ENCODE assay signal across 10 cellular contexts in genomic region chr7:151013356-151013727, GRCh38. TPM values are rescaled to one million over a fixed set of nuclear protein-coding genes. Genes with fewer than 3 reads are reported as not detected.
DNase-seq lines count a peak whose midpoint lies in the region; ATAC-seq and TF ChIP-seq lines count a peak whose summit lies in the region.
"Had no signal": no experiment of that assay in that cellular context is flagged by ENCODE, and none has a peak within 500 bp of the region (broad histone marks: within the 10 kb centered on the region; RNA-seq: fewer than 3 reads in every experiment).

No MANE protein-coding gene starts in this region.

- H3K9ac ChIP-seq in BLaER1 (no peak overlapping the region), SK-N-SH (no peak overlapping the region)

- H3K9me3 ChIP-seq in BLaER1 (no peaks in the 10 kb centered on the region), SK-N-SH (no peaks in the 10 kb centered on the region)
- H3K9me3 ChIP-seq: HAP-1 had no signal

- peaks cover 7% of the 10 kb centered on the region; the same call in 1 of the 2 replicates for H3K36me3 ChIP-seq in BLaER1
- no peaks in the 10 kb centered on the region for H3K36me3 ChIP-seq in SK-N-SH (replicated peaks in 1 of 2; ENCODE audit: control insufficient read depth in 1 of 2, insufficient read depth in 2 of 2, low read length in 1 of 2)
- H3K36me3 ChIP-seq: HAP-1 had no signal

- no peak for TF ChIP-seq EP300 in SK-N-SH (IDR thresholded peaks at IDR 0.05; ENCODE audit: borderline replicate concordance in 1 of 2, low read depth in 1 of 2, low read length in 1 of 2)

- H4K20me1 ChIP-seq in BLaER1 (no peaks in the 10 kb centered on the region), SK-N-SH (ENCODE audit: insufficient read depth) (no peaks in the 10 kb centered on the region)

- no peaks in the 10 kb centered on the region for H3K9me2 ChIP-seq in SK-N-SH

- TF ChIP-seq POLR2A in GM18505 (IDR thresholded peaks at IDR 0.05; ENCODE audit: borderline replicate concordance, extremely low read depth, insufficient read depth, insufficient read length): no peak

- peak overlapping the region; percentile 44 for H2AFZ ChIP-seq in SK-N-SH (ENCODE audit: low read depth)

- ATAC-seq in left lobe of liver: peak; percentile 3
- no peak for ATAC-seq in GM18505 (IDR thresholded peaks at IDR 0.05; ENCODE audit: unreplicated experiment)
- ATAC-seq in GM18870 (IDR thresholded peaks at IDR 0.05; ENCODE audit: unreplicated experiment): no peak
- ATAC-seq in GM21447 (IDR thresholded peaks at IDR 0.05; ENCODE audit: unreplicated experiment): no peak

- peak; percentile 96 for DNase-seq in SK-N-SH
- no peak for DNase-seq in left lobe of liver (ENCODE audit: low spot score)
- DNase-seq: GDM1 had no signal

- no peak for TF ChIP-seq RAD21 in SK-N-SH (IDR thresholded peaks at IDR 0.05; ENCODE audit: low read length)

- no peak overlapping the region for H3K27ac ChIP-seq in BLaER1
- H3K27ac ChIP-seq in SK-N-SH (ENCODE audit: low read depth in 2 of 2, low read length in 1 of 2): peak overlapping the region in 1 of 2 experiments; percentile 80; a peak in 2 of 4 replicates
- H3K27ac ChIP-seq: epithelial cell of prostate had no signal

- POLR2A ChIA-PET in SK-N-SH (lab: Yijun Ruan, JAX): interaction anchor here (0.7 to 1.1 kb wide), 6 partner anchors 15 to 74 kb away, joined by 3 to 15 read pairs (median 3); partner anchors contain the start of gene ABCB8

- no peaks in the 10 kb centered on the region for H3K79me2 ChIP-seq in SK-N-SH (ENCODE audit: insufficient read depth)

- 33% methylated on average over 14 of the region's 25 CpGs for WGBS in SK-N-SH (ENCODE audit: low lambda C conversion rate)

- H3K4me1 ChIP-seq in BLaER1 (peaks cover 90% of the 10 kb centered on the region), SK-N-SH (ENCODE audit: control insufficient read depth in 1 of 2, insufficient read depth in 2 of 2, low read depth in 1 of 2, low read length in 1 of 2) (peaks cover 0 to 32% of the 10 kb centered on the region in 2 experiments; a peak in 1 of 4 replicates)

- peak overlapping the region; percentile 59 for H3K4me2 ChIP-seq in BLaER1
- H3K4me2 ChIP-seq in SK-N-SH: peak overlapping the region; percentile 68

- no peak for TF ChIP-seq CTCF in SK-N-SH (IDR thresholded peaks at IDR 0.05)

- H3K27me3 ChIP-seq in BLaER1 (0 out of 2 replicates have a peak, but pooled peaks cover under 1% of the 10 kb centered on the region), SK-N-SH (ENCODE audit: insufficient read depth) (no peaks in the 10 kb centered on the region)

- no peak overlapping the region for H3K4me3 ChIP-seq in BLaER1
- H3K4me3 ChIP-seq in SK-N-SH (ENCODE audit: low read depth in 2 of 2, low read length in 1 of 2): peak overlapping the region; percentile 43 to 50; a peak in 3 of 4 replicates
- H3K4me3 ChIP-seq: HAP-1 had no signal

- CTCF ChIA-PET in SK-N-SH (lab: Yijun Ruan, JAX): interaction anchor here (0.6 to 11.3 kb wide), 31 partner anchors 10 to 636 kb away, joined by 3 to 151 read pairs (median 4); partner anchors contain the start of genes ABCB8, FASTK, NOS3 and SLC4A2

- H3F3A ChIP-seq in SK-N-SH (replicated peaks; ENCODE audit: insufficient read depth): no peaks in the 10 kb centered on the region

TF ChIP-seq in SK-N-SH, 30 proteins besides CTCF, POLR2A, EP300 and RAD21:
- TF ChIP-seq YY1 (IDR thresholded peaks at IDR 0.05; ENCODE audit: low read depth) (no peak), ELF1 (IDR thresholded peaks at IDR 0.05) (no peak), USF1 (IDR thresholded peaks at IDR 0.05; ENCODE audit: borderline replicate concordance, low read depth) (no peak), POLR2AphosphoS5 (IDR thresholded peaks at IDR 0.05; ENCODE audit: low read depth, low read length) (no peak), TEAD4 (IDR thresholded peaks at IDR 0.05; ENCODE audit: borderline replicate concordance, insufficient read depth) (no peak), FOXJ3 (CRISPR knock-in tag; IDR thresholded peaks at IDR 0.05) (0 out of 2 replicates have a peak, but pooled peaks have one; percentile 9), ZBTB33 (IDR thresholded peaks at IDR 0.05; ENCODE audit: borderline replicate concordance, low read depth) (no peak)

RNA-seq across cellular contexts. Expression of gene ATG9B, which starts 11.0 kb away (rescaled TPM):
- polyA plus RNA-seq in SK-N-SH (2012; rRNA removed): 0.52 and 0.67 TPM in 2 replicates
- 0.27 and 0.37 TPM in 2 replicates for polyA plus RNA-seq in SK-N-SH (2012; cell fraction: cytosol; rRNA removed)
- polyA plus RNA-seq in SK-N-SH (2012; cell fraction: nucleus; rRNA removed): 3.1 and 3.4 TPM in 2 replicates
- not detected for total RNA-seq in left lobe of liver
- total RNA-seq: posterior vena cava had no signal

RNA-seq across cellular contexts. Expression of gene ABCB8, which starts 14.9 kb away (rescaled TPM):
- 36.0 and 38.3 TPM in 2 replicates for polyA plus RNA-seq in SK-N-SH (2012; rRNA removed)
- 7.9 and 16.1 TPM in 2 replicates for polyA plus RNA-seq in SK-N-SH (2012; cell fraction: cytosol; rRNA removed)
- 145 and 146 TPM in 2 replicates for polyA plus RNA-seq in SK-N-SH (2012; cell fraction: nucleus; rRNA removed)
- 29.1 TPM for total RNA-seq in left lobe of liver

RNA-seq across cellular contexts. Expression of gene NOS3, which starts 22.5 kb away (rescaled TPM):
- polyA plus RNA-seq in SK-N-SH (2012; rRNA removed): 0.15 and 0.41 TPM in 2 replicates
- 0.01 and 0.24 TPM in 2 replicates for polyA plus RNA-seq in SK-N-SH (2012; cell fraction: cytosol; rRNA removed)
- 0.09 and 0.13 TPM in 2 replicates for polyA plus RNA-seq in SK-N-SH (2012; cell fraction: nucleus; rRNA removed)
- total RNA-seq in left lobe of liver: 8.7 TPM

RNA-seq across cellular contexts. Expression of gene ASIC3, which starts 35.0 kb away (rescaled TPM):
- 4.0 and 4.5 TPM in 2 replicates for polyA plus RNA-seq in SK-N-SH (2012; rRNA removed)
- polyA plus RNA-seq in SK-N-SH (2012; cell fraction: cytosol; rRNA removed): 0.72 and 0.77 TPM in 2 replicates
- 39.2 and 57.2 TPM in 2 replicates for polyA plus RNA-seq in SK-N-SH (2012; cell fraction: nucleus; rRNA removed)
- total RNA-seq in left lobe of liver: 2.2 TPM

RNA-seq across cellular contexts. Expression of gene KCNH2, which starts 35.2 kb away (rescaled TPM):
- 2.2 and 6.4 TPM in 2 replicates for polyA plus RNA-seq in SK-N-SH (2012; rRNA removed)
- polyA plus RNA-seq in SK-N-SH (2012; cell fraction: cytosol; rRNA removed): 2.8 and 8.3 TPM in 2 replicates
- 4.1 and 6.1 TPM in 2 replicates for polyA plus RNA-seq in SK-N-SH (2012; cell fraction: nucleus; rRNA removed)
- 0.28 TPM for total RNA-seq in left lobe of liver
